In the genomic region with DNA sequence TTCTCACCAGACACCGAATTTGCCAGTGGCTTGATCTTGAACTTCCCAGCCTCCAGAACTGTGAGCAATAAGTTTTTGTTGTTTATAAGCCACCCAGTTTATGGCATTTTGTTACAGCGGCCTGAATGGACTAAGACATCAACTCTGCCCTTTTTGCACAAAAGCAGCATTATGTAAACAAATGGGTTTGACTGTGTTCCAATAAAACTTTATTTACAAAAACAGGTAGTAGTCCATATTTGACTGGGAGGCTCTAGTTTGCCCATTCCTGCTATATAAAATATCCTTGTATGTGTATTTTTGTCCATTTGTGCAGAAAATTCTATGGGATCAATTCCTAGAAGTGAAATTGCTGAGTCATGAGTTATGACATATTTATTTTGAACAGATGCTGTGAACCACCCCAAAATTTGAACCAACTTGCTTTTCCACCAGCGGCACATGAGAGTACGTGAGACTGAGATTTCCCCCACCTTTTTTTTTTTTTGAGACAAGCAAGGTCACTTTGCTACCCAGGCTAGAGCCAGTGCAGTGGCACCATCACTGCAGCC, we compare ENCODE assay signal across 4 cellular contexts.
TF ChIP-seq lines count a peak whose summit lies in the region.

No MANE protein-coding gene starts in this region.

TF ChIP-seq in A549, 52 proteins besides CTCF, POLR2A, EP300 and RAD21:
- TF ChIP-seq CEBPB (IDR thresholded peaks at IDR 0.05) = no peak
- TF ChIP-seq FOSB (CRISPR knock-in tag; IDR thresholded peaks at IDR 0.05) = no peak
- no peak for TF ChIP-seq GATA3 (IDR thresholded peaks at IDR 0.05; ENCODE audit: borderline replicate concordance)
- peak; percentile 92 for TF ChIP-seq NFE2L2 (conservative IDR thresholded peaks at IDR 0.05; ENCODE audit: low read length)
- no peak for TF ChIP-seq ZFP36 (IDR thresholded peaks at IDR 0.05; ENCODE audit: borderline replicate concordance, partially characterized antibody)
- no peak for TF ChIP-seq HOXA7 (CRISPR knock-in tag; IDR thresholded peaks at IDR 0.05)
- peak; percentile 98 for TF ChIP-seq MAFK (IDR thresholded peaks at IDR 0.05; ENCODE audit: partially characterized antibody)

TF ChIP-seq in GM23338, 12 proteins besides CTCF, POLR2A, EP300 and RAD21 (continues in another document):
- TF ChIP-seq, protein P1, sequence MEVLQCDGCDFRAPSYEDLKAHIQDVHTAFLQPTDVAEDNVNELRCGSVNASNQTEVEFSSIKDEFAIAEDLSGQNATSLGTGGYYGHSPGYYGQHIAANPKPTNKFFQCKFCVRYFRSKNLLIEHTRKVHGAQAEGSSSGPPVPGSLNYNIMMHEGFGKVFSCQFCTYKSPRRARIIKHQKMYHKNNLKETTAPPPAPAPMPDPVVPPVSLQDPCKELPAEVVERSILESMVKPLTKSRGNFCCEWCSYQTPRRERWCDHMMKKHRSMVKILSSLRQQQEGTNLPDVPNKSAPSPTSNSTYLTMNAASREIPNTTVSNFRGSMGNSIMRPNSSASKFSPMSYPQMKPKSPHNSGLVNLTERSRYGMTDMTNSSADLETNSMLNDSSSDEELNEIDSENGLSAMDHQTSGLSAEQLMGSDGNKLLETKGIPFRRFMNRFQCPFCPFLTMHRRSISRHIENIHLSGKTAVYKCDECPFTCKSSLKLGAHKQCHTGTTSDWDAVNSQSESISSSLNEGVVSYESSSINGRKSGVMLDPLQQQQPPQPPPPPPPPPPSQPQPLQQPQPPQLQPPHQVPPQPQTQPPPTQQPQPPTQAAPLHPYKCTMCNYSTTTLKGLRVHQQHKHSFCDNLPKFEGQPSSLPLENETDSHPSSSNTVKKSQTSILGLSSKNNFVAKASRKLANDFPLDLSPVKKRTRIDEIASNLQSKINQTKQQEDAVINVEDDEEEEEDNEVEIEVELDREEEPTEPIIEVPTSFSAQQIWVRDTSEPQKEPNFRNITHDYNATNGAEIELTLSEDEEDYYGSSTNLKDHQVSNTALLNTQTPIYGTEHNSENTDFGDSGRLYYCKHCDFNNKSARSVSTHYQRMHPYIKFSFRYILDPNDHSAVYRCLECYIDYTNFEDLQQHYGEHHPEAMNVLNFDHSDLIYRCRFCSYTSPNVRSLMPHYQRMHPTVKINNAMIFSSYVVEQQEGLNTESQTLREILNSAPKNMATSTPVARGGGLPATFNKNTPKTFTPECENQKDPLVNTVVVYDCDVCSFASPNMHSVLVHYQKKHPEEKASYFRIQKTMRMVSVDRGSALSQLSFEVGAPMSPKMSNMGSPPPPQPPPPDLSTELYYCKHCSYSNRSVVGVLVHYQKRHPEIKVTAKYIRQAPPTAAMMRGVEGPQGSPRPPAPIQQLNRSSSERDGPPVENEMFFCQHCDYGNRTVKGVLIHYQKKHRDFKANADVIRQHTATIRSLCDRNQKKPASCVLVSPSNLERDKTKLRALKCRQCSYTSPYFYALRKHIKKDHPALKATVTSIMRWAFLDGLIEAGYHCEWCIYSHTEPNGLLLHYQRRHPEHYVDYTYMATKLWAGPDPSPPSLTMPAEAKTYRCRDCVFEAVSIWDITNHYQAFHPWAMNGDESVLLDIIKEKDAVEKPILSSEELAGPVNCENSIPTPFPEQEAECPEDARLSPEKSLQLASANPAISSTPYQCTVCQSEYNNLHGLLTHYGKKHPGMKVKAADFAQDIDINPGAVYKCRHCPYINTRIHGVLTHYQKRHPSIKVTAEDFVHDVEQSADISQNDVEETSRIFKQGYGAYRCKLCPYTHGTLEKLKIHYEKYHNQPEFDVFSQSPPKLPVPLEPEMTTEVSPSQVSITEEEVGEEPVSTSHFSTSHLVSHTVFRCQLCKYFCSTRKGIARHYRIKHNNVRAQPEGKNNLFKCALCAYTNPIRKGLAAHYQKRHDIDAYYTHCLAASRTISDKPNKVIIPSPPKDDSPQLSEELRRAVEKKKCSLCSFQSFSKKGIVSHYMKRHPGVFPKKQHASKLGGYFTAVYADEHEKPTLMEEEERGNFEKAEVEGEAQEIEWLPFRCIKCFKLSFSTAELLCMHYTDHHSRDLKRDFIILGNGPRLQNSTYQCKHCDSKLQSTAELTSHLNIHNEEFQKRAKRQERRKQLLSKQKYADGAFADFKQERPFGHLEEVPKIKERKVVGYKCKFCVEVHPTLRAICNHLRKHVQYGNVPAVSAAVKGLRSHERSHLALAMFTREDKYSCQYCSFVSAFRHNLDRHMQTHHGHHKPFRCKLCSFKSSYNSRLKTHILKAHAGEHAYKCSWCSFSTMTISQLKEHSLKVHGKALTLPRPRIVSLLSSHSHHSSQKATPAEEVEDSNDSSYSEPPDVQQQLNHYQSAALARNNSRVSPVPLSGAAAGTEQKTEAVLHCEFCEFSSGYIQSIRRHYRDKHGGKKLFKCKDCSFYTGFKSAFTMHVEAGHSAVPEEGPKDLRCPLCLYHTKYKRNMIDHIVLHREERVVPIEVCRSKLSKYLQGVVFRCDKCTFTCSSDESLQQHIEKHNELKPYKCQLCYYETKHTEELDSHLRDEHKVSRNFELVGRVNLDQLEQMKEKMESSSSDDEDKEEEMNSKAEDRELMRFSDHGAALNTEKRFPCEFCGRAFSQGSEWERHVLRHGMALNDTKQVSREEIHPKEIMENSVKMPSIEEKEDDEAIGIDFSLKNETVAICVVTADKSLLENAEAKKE (CRISPR knock-in tag; IDR thresholded peaks at IDR 0.05) = no peak
- TF ChIP-seq JUNB (IDR thresholded peaks at IDR 0.05; ENCODE audit: unreplicated experiment) (no peak), STAT1 (IDR thresholded peaks at IDR 0.05; ENCODE audit: unreplicated experiment) (no peak)

TF ChIP-seq in GM12878, 131 proteins besides CTCF, POLR2A, EP300 and RAD21:
- TF ChIP-seq, protein P2, sequence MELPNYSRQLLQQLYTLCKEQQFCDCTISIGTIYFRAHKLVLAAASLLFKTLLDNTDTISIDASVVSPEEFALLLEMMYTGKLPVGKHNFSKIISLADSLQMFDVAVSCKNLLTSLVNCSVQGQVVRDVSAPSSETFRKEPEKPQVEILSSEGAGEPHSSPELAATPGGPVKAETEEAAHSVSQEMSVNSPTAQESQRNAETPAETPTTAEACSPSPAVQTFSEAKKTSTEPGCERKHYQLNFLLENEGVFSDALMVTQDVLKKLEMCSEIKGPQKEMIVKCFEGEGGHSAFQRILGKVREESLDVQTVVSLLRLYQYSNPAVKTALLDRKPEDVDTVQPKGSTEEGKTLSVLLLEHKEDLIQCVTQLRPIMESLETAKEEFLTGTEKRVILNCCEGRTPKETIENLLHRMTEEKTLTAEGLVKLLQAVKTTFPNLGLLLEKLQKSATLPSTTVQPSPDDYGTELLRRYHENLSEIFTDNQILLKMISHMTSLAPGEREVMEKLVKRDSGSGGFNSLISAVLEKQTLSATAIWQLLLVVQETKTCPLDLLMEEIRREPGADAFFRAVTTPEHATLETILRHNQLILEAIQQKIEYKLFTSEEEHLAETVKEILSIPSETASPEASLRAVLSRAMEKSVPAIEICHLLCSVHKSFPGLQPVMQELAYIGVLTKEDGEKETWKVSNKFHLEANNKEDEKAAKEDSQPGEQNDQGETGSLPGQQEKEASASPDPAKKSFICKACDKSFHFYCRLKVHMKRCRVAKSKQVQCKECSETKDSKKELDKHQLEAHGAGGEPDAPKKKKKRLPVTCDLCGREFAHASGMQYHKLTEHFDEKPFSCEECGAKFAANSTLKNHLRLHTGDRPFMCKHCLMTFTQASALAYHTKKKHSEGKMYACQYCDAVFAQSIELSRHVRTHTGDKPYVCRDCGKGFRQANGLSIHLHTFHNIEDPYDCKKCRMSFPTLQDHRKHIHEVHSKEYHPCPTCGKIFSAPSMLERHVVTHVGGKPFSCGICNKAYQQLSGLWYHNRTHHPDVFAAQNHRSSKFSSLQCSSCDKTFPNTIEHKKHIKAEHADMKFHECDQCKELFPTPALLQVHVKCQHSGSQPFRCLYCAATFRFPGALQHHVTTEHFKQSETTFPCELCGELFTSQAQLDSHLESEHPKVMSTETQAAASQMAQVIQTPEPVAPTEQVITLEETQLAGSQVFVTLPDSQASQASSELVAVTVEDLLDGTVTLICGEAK (IDR thresholded peaks at IDR 0.05; ENCODE audit: borderline replicate concordance) = peak; percentile 55; the same call in 1 of the 2 replicates
- TF ChIP-seq ZNF622 (IDR thresholded peaks at IDR 0.05) (no peak), ESRRA (IDR thresholded peaks at IDR 0.05; ENCODE audit: low read length) (no peak)
TF ChIP-seq in GM12878: peak in this region for 1.

TF ChIP-seq in H1, 55 proteins besides CTCF, POLR2A, EP300 and RAD21:
- TF ChIP-seq PHF8 (conservative IDR thresholded peaks at IDR 0.05; ENCODE audit: low read depth, low read length) (no peak), BACH1 (IDR thresholded peaks at IDR 0.05; ENCODE audit: low read length) (peak; percentile 78), MAFK (IDR thresholded peaks at IDR 0.05; ENCODE audit: low read depth, low read length) (peak; percentile 92)
